Comparison of ENCODE assay signal across 9 cellular contexts in genomic region chr5:92678576-92679105, GRCh38.
DNase-seq lines count a peak whose midpoint lies in the region; ATAC-seq, FAIRE-seq and TF ChIP-seq lines count a peak whose summit lies in the region.
"Had no signal": no experiment of that assay in that cellular context is flagged by ENCODE, and none has a peak within 500 bp of the region (broad histone marks: within the 10 kb centered on the region; RNA-seq: fewer than 3 reads in every experiment).

No MANE protein-coding gene starts in this region.

- FAIRE-seq in A549 (lab: Jason Lieb, UNC), result no peak

- peak; percentile 45 to 50; a peak in 3 of 5 replicates for TF ChIP-seq RAD21 in A549 (conservative IDR thresholded peaks at IDR 0.05 in 1 of 2, IDR thresholded peaks at IDR 0.05 in 1 of 2)

- no peak for TF ChIP-seq POLR2A in A549 (IDR thresholded peaks at IDR 0.05; ENCODE audit: low read length)

- H3K9me3 ChIP-seq in A549 (no peaks in the 10 kb centered on the region), HEK293 (ENCODE audit: control insufficient read depth, insufficient read depth, low read depth, low read length) (no peaks in the 10 kb centered on the region)

- ATAC-seq in A549 (peak; percentile 74 to 84; a peak in 5 of 6 replicates), esophagus mucosa (no peak), HG03442 (IDR thresholded peaks at IDR 0.05; ENCODE audit: unreplicated experiment) (no peak), HG02571 (IDR thresholded peaks at IDR 0.05; ENCODE audit: unreplicated experiment) (no peak)

- peak in 1 of 2 experiments; percentile 44 for DNase-seq in A549 (ENCODE audit: low read depth in 1 of 2, low spot score in 1 of 2)
- DNase-seq in amniotic epithelial cell (ENCODE audit: low read depth), result peak; percentile 18
- peak; percentile 8 for DNase-seq in kidney tubule cell (ENCODE audit: low spot score)
- DNase-seq in activated CD4-positive, CD25-positive, alpha-beta regulatory T cell treated with anti-CD3 and anti-CD28 coated beads, Interleukin-2, amount 50 U/mL, for 72 hours, result no peak
- DNase-seq: activated B cell treated with CpG ODN at 0.5 μM for 24 hours had no signal

- no peak for TF ChIP-seq EP300 in A549 (IDR thresholded peaks at IDR 0.05)

- 66% methylated on average over 3 of the region's 3 CpGs for WGBS in A549 (ENCODE audit: missing lambda C conversion rate)

- H3K4me3 ChIP-seq in A549 (no peak overlapping the region), HEK293 (ENCODE audit: low read depth, low read length) (no peak overlapping the region)

- H3K4me2 ChIP-seq in A549, result no peak overlapping the region

- no peaks in the 10 kb centered on the region for H3K36me3 ChIP-seq in HEK293 (ENCODE audit: control insufficient read depth in 2 of 2, insufficient read depth in 1 of 2, low read length in 2 of 2)

- H3K27ac ChIP-seq in A549, result no peak overlapping the region
- no peak overlapping the region for H3K27ac ChIP-seq in HEK293 (ENCODE audit: extremely low read depth, low read depth, low read length)

- H3K4me1 ChIP-seq in A549 (no peaks in the 10 kb centered on the region), HEK293 (ENCODE audit: control insufficient read depth, insufficient read depth, low read length) (no peaks in the 10 kb centered on the region; the same call in 1 of the 2 replicates)

- TF ChIP-seq CTCF in A549 (IDR thresholded peaks at IDR 0.05), result peak; percentile 36; the same call in 1 of the 3 replicates
- TF ChIP-seq CTCF in HEK293 (tag by site-specific recombination; IDR thresholded peaks at IDR 0.05), result peak; percentile 38; the same call in 1 of the 2 replicates

- CTCF ChIA-PET in A549 (lab: Yijun Ruan, JAX), result interaction anchor here (0.8 to 1.1 kb wide), 2 partner anchors 11 to 25 kb away, joined by 3 read pairs; no protein-coding TSS in a partner anchor
- CTCF ChIA-PET in HEK293 (lab: Yijun Ruan, JAX), result interaction anchor here (0.7 kb wide), 1 partner anchor 22 kb away, joined by 3 read pairs; no protein-coding TSS in a partner anchor

- POLR2A ChIA-PET in A549 (lab: Yijun Ruan, JAX), result no interaction called here
- POLR2A ChIA-PET in HEK293 (lab: Yijun Ruan, JAX), result no interaction called here

TF ChIP-seq in A549, 52 proteins besides CTCF, POLR2A, EP300 and RAD21:
- TF ChIP-seq HMGXB4 (CRISPR knock-in tag; IDR thresholded peaks at IDR 0.05; ENCODE audit: borderline replicate concordance) (no peak), TP53 (CRISPR knock-in tag; IDR thresholded peaks at IDR 0.05) (no peak), CBX8 (IDR thresholded peaks at IDR 0.05) (no peak), MAX (IDR thresholded peaks at IDR 0.05) (no peak), PHF8 (IDR thresholded peaks at IDR 0.05; ENCODE audit: borderline replicate concordance, low read depth) (no peak), SMC3 (IDR thresholded peaks at IDR 0.05) (peak; percentile 58), MAFK (IDR thresholded peaks at IDR 0.05; ENCODE audit: partially characterized antibody) (no peak)

TF ChIP-seq in HEK293, 187 proteins besides CTCF, POLR2A, EP300 and RAD21:
- TF ChIP-seq ZNF223 (tag by site-specific recombination; IDR thresholded peaks at IDR 0.05), result no peak
- no peak for TF ChIP-seq KLF16 (tag by site-specific recombination; IDR thresholded peaks at IDR 0.05)
- TF ChIP-seq KLF1 (tag by site-specific recombination; IDR thresholded peaks at IDR 0.05), result no peak
- no peak for TF ChIP-seq ZNF777 (tag by site-specific recombination; IDR thresholded peaks at IDR 0.05; ENCODE audit: borderline replicate concordance)
- no peak for TF ChIP-seq ZNF658 (tag by site-specific recombination; IDR thresholded peaks at IDR 0.05)
- no peak for TF ChIP-seq REST (tag by site-specific recombination; IDR thresholded peaks at IDR 0.05)
- no peak for TF ChIP-seq PATZ1 (tag by site-specific recombination; IDR thresholded peaks at IDR 0.05)
- no peak for TF ChIP-seq ZBTB26 (tag by site-specific recombination; optimal IDR thresholded peaks at IDR 0.05)
- TF ChIP-seq ZNF677 (tag by site-specific recombination; IDR thresholded peaks at IDR 0.05), result no peak
- no peak for TF ChIP-seq OVOL3 (tag by site-specific recombination; IDR thresholded peaks at IDR 0.05)
- no peak for TF ChIP-seq ZNF239 (tag by site-specific recombination; IDR thresholded peaks at IDR 0.05)
- TF ChIP-seq KLF7 (tag by site-specific recombination; IDR thresholded peaks at IDR 0.05; ENCODE audit: borderline replicate concordance), result no peak
- no peak for TF ChIP-seq ZNF341 (tag by site-specific recombination; IDR thresholded peaks at IDR 0.05; ENCODE audit: low read depth)
- TF ChIP-seq SP2 (tag by site-specific recombination; IDR thresholded peaks at IDR 0.05), result no peak
- no peak for TF ChIP-seq KLF8 (tag by site-specific recombination; IDR thresholded peaks at IDR 0.05)

Comparison
In these comparisons a context has a peak if more than half of its experiments do, and no peak if none do; other contexts are left out.
1. ATAC-seq: peak in A549 (2 of 2); none in esophagus mucosa (single experiment), HG03442 (single experiment) and HG02571 (single experiment).
2. Of the 5 proteins assayed by ChIP-seq in both HEK293 and A549: peak only in HEK293: none; only in A549: none; in both: CTCF; in neither: 4.